10 cellular contexts compared by ENCODE assay signal in the genomic region with DNA sequence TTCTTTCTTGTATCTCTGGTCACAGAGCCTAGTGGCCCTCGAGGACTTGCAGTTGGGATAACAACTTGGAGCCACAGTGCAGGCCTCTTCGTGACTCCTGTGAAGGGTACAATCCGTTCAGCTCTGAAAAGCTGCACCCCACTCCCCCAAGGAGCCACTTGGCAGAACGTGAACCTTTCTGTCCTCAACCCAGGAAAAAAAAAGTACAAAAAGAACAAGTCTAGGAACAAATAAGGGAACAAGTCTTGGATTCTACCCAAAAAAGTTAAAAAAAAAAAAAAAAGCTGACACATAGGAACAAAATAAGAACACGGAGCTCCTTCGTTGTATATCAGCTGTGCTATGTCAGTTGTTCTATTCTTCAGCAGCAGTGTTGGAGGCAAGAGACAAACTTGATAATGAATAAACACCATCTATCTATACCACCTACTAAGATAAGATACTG.
DNase-seq lines count a peak whose midpoint lies in the region; ATAC-seq and TF ChIP-seq lines count a peak whose summit lies in the region.
"Had no signal": no experiment of that assay in that cellular context is flagged by ENCODE, and none has a peak within 500 bp of the region (broad histone marks: within the 10 kb centered on the region; RNA-seq: fewer than 3 reads in every experiment).

No MANE protein-coding gene starts in this region.

- no peaks in the 10 kb centered on the region for H3K9me3 Mint-ChIP-seq in activated CD4-positive, alpha-beta memory T cell treated with anti-CD3 and anti-CD28 coated beads, Interleukin-2, amount 10 ng/mL, durations not matched to agents 7 days and 5 days
- H3K9me3 Mint-ChIP-seq in activated CD4-positive, alpha-beta memory T cell treated with anti-CD3 and anti-CD28 coated beads for 36 hours = no peaks in the 10 kb centered on the region
- no peaks in the 10 kb centered on the region for H3K9me3 Mint-ChIP-seq in naive thymus-derived CD4-positive, alpha-beta T cell

- in situ Hi-C loops in transverse colon (cut with MboI; ENCODE audit: low pct_ligation_motif_present in 1 of 4, low pct_unique_long_range_greater_than_20kb in 1 of 4, low sequenced_read_pairs in 3 of 4) = no loop called here

- peak; percentile 79 for TF ChIP-seq EP300 in transverse colon (IDR thresholded peaks at IDR 0.05; ENCODE audit: low read depth)

- no peak overlapping the region for H3K4me3 Mint-ChIP-seq in activated CD4-positive, alpha-beta memory T cell treated with anti-CD3 and anti-CD28 coated beads, Interleukin-2, amount 10 ng/mL, durations not matched to agents 7 days and 5 days
- no peak overlapping the region for H3K4me3 Mint-ChIP-seq in activated CD4-positive, alpha-beta memory T cell treated with anti-CD3 and anti-CD28 coated beads for 36 hours
- H3K4me3 Mint-ChIP-seq in naive thymus-derived CD4-positive, alpha-beta T cell = peak overlapping the region in 7 of 10 donors; percentile 1 to 80 (median 64)

- H3K9me3 ChIP-seq in naive thymus-derived CD4-positive, alpha-beta T cell (ENCODE audit: control insufficient read depth in 2 of 3, low read length in 3 of 3) = no peaks in the 10 kb centered on the region
- H3K9me3 ChIP-seq in transverse colon = no peaks in the 10 kb centered on the region

- no peaks in the 10 kb centered on the region for H3K27me3 Mint-ChIP-seq in activated CD4-positive, alpha-beta memory T cell treated with anti-CD3 and anti-CD28 coated beads, Interleukin-2, amount 10 ng/mL, durations not matched to agents 7 days and 5 days
- H3K27me3 Mint-ChIP-seq in activated CD4-positive, alpha-beta memory T cell treated with anti-CD3 and anti-CD28 coated beads for 36 hours = no peaks in the 10 kb centered on the region
- no peaks in the 10 kb centered on the region for H3K27me3 Mint-ChIP-seq in naive thymus-derived CD4-positive, alpha-beta T cell

- peak overlapping the region; percentile 56 for H3K27ac ChIP-seq in naive thymus-derived CD4-positive, alpha-beta T cell (ENCODE audit: low read depth, low read length)
- H3K27ac ChIP-seq in transverse colon = peak overlapping the region; percentile 74 to 78 (median 77)
- H3K27ac ChIP-seq: SK-N-MC had no signal

- peaks cover 50% of the 10 kb centered on the region for H3K36me3 Mint-ChIP-seq in activated CD4-positive, alpha-beta memory T cell treated with anti-CD3 and anti-CD28 coated beads, Interleukin-2, amount 10 ng/mL, durations not matched to agents 7 days and 5 days (ENCODE audit: low read depth)
- H3K36me3 Mint-ChIP-seq in activated CD4-positive, alpha-beta memory T cell treated with anti-CD3 and anti-CD28 coated beads for 36 hours = peaks cover 55% of the 10 kb centered on the region
- peaks cover 8 to 77% (median 74%) of the 10 kb centered on the region in 5 donors for H3K36me3 Mint-ChIP-seq in naive thymus-derived CD4-positive, alpha-beta T cell

- 67 to 81% methylated on average over 4 to 6 of the region's 6 CpGs for WGBS in transverse colon (ENCODE audit: low coverage in 1 of 2), 2 donors

- no peak for ATAC-seq in naive thymus-derived CD4-positive, alpha-beta T cell
- no peak for ATAC-seq in GM21447 (IDR thresholded peaks at IDR 0.05; ENCODE audit: unreplicated experiment)

- intact Hi-C loops in activated CD4-positive, alpha-beta memory T cell treated with anti-CD3 and anti-CD28 coated beads for 36 hours (cut with micrococcal nuclease) = no loop called here
- intact Hi-C loops in naive thymus-derived CD4-positive, alpha-beta T cell (cut with micrococcal nuclease) = loop anchor here in 1 of 2 donors (1.0 kb wide), 1 partner anchor 11 kb away; no protein-coding TSS in a partner anchor
- intact Hi-C loops in transverse colon (cut with DNase I; ENCODE audit: low total_unique reads) = no loop called here

- CTCF ChIA-PET in activated CD4-positive, alpha-beta memory T cell treated with anti-CD3 and anti-CD28 coated beads, Interleukin-2, amount 10 ng/mL, durations not matched to agents 7 days and 5 days (lab: Charles Lee) = interaction anchor here (0.6 to 3.2 kb wide), 10 partner anchors 10 to 936 kb away, joined by 3 to 25 read pairs (median 4); partner anchors contain the start of gene ARMC12
- CTCF ChIA-PET in activated CD4-positive, alpha-beta memory T cell treated with anti-CD3 and anti-CD28 coated beads for 36 hours (lab: Charles Lee) = interaction anchor here (0.8 to 3.7 kb wide), 10 partner anchors 10 to 146 kb away, joined by 3 to 43 read pairs (median 4); partner anchors contain the start of gene ARMC12
- CTCF ChIA-PET in naive thymus-derived CD4-positive, alpha-beta T cell (lab: Charles Lee) = interaction anchor here (0.6 to 13.8 kb wide), 12 partner anchors 8 to 158 kb away, joined by 3 to 364 read pairs (median 4); partner anchors contain the start of gene ARMC12

- H3K27ac Mint-ChIP-seq in activated CD4-positive, alpha-beta memory T cell treated with anti-CD3 and anti-CD28 coated beads, Interleukin-2, amount 10 ng/mL, durations not matched to agents 7 days and 5 days = peak overlapping the region; percentile 16
- H3K27ac Mint-ChIP-seq in activated CD4-positive, alpha-beta memory T cell treated with anti-CD3 and anti-CD28 coated beads for 36 hours = no peak overlapping the region
- peak overlapping the region in 8 of 9 donors; percentile 70 to 95 (median 92) for H3K27ac Mint-ChIP-seq in naive thymus-derived CD4-positive, alpha-beta T cell

- H3K4me3 ChIP-seq in fibroblast of pulmonary artery (replicated peaks; ENCODE audit: low read depth, low read length) (no peak overlapping the region), transverse colon (no peak overlapping the region)
- no peak overlapping the region for H3K4me3 ChIP-seq in naive thymus-derived CD4-positive, alpha-beta T cell (ENCODE audit: low read length)
- H3K4me3 ChIP-seq: SK-N-MC had no signal

- no peaks in the 10 kb centered on the region for H3K27me3 ChIP-seq in naive thymus-derived CD4-positive, alpha-beta T cell (ENCODE audit: control insufficient read depth in 2 of 2, insufficient read depth in 2 of 2, low read length in 2 of 2)
- no peaks in the 10 kb centered on the region for H3K27me3 ChIP-seq in transverse colon

- no peak for DNase-seq in activated CD4-positive, alpha-beta memory T cell treated with anti-CD3 and anti-CD28 coated beads, Interleukin-2, amount 10 ng/mL, durations not matched to agents 7 days and 5 days
- DNase-seq in activated CD4-positive, alpha-beta memory T cell treated with anti-CD3 and anti-CD28 coated beads for 36 hours = no peak
- peak; percentile 81 for DNase-seq in fibroblast of pulmonary artery (ENCODE audit: low read depth)
- no peak for DNase-seq in naive thymus-derived CD4-positive, alpha-beta T cell
- peak; percentile 34 for DNase-seq in transverse colon
- DNase-seq in HuH-7.5 (ENCODE audit: low spot score) = no peak
- no peak for DNase-seq in stimulated activated CD4-positive, alpha-beta T cell treated with anti-CD3 and anti-CD28 coated beads, Interleukin-4, amount 100 ng/mL, for 4 hours
- DNase-seq: activated T-cell treated with anti-CD3 and anti-CD28 coated beads, Interleukin-2, amount 50 U/mL, for 48 hours had no signal

- TF ChIP-seq CTCF in fibroblast of pulmonary artery (IDR thresholded peaks at IDR 0.05; ENCODE audit: low read length, missing control alignments) (no peak), transverse colon (IDR thresholded peaks at IDR 0.05) (no peak)

- H3K4me1 ChIP-seq in naive thymus-derived CD4-positive, alpha-beta T cell (ENCODE audit: control insufficient read depth in 2 of 2, insufficient read depth in 2 of 2, low read length in 2 of 2) = peaks cover 26 to 94% of the 10 kb centered on the region in 2 donors
- peaks cover 15 to 78% (median 42%) of the 10 kb centered on the region in 4 donors for H3K4me1 ChIP-seq in transverse colon

- peak; percentile 11 for TF ChIP-seq POLR2A in transverse colon (IDR thresholded peaks at IDR 0.05)

- peaks cover 0 to 27% (median 0%) of the 10 kb centered on the region in 3 experiments for H3K36me3 ChIP-seq in naive thymus-derived CD4-positive, alpha-beta T cell (ENCODE audit: control insufficient read depth in 2 of 3, insufficient read depth in 3 of 3, low read length in 3 of 3)
- peaks cover 0 to 76% (median 37%) of the 10 kb centered on the region in 4 donors for H3K36me3 ChIP-seq in transverse colon

- H3K4me1 Mint-ChIP-seq in activated CD4-positive, alpha-beta memory T cell treated with anti-CD3 and anti-CD28 coated beads, Interleukin-2, amount 10 ng/mL, durations not matched to agents 7 days and 5 days = peaks cover 28% of the 10 kb centered on the region
- peaks cover 73% of the 10 kb centered on the region for H3K4me1 Mint-ChIP-seq in activated CD4-positive, alpha-beta memory T cell treated with anti-CD3 and anti-CD28 coated beads for 36 hours (ENCODE audit: low read depth)
- H3K4me1 Mint-ChIP-seq in naive thymus-derived CD4-positive, alpha-beta T cell = peaks cover 48 to 99% (median 91%) of the 10 kb centered on the region in 7 donors

- POLR2A ChIA-PET in activated CD4-positive, alpha-beta memory T cell treated with anti-CD3 and anti-CD28 coated beads, Interleukin-2, amount 10 ng/mL, durations not matched to agents 7 days and 5 days (lab: Charles Lee) = interaction anchor here (0.6 to 3.0 kb wide), 5 partner anchors 7 to 141 kb away, joined by 3 to 23 read pairs (median 4); no protein-coding TSS in a partner anchor
- POLR2A ChIA-PET in activated CD4-positive, alpha-beta memory T cell treated with anti-CD3 and anti-CD28 coated beads for 36 hours (lab: Charles Lee) = interaction anchor here (0.6 kb wide), 2 partner anchors 79 to 98 kb away, joined by 3 to 5 read pairs; partner anchors contain the start of gene FKBP5
- POLR2A ChIA-PET in naive thymus-derived CD4-positive, alpha-beta T cell (lab: Charles Lee) = interaction anchor here (0.6 to 18.6 kb wide), 11 partner anchors 14 to 331 kb away, joined by 3 to 426 read pairs (median 7); partner anchors contain the start of gene ZNF76

Comparison
In these comparisons a context has a peak if more than half of its experiments do, and no peak if none do; other contexts are left out.
1. DNase-seq: peak in fibroblast of pulmonary artery (single experiment) and transverse colon (single experiment); none in activated CD4-positive, alpha-beta memory T cell treated with anti-CD3 and anti-CD28 coated beads, Interleukin-2, amount 10 ng/mL, durations not matched to agents 7 days and 5 days (single experiment), activated CD4-positive, alpha-beta memory T cell treated with anti-CD3 and anti-CD28 coated beads for 36 hours (single experiment), naive thymus-derived CD4-positive, alpha-beta T cell (0 of 9), HuH-7.5 (single experiment) and stimulated activated CD4-positive, alpha-beta T cell treated with anti-CD3 and anti-CD28 coated beads, Interleukin-4, amount 100 ng/mL, for 4 hours (0 of 2).
2. H3K4me3 Mint-ChIP-seq: peak in naive thymus-derived CD4-positive, alpha-beta T cell (7 of 10); none in activated CD4-positive, alpha-beta memory T cell treated with anti-CD3 and anti-CD28 coated beads, Interleukin-2, amount 10 ng/mL, durations not matched to agents 7 days and 5 days (single experiment) and activated CD4-positive, alpha-beta memory T cell treated with anti-CD3 and anti-CD28 coated beads for 36 hours (single experiment).